Comparison of ENCODE assay signal across 12 cellular contexts in genomic region chr9:137052998-137053943, GRCh38. TPM values are rescaled to one million over a fixed set of nuclear protein-coding genes. Genes with fewer than 3 reads are reported as not detected.
DNase-seq lines count a peak whose midpoint lies in the region; TF ChIP-seq lines count a peak whose summit lies in the region.
"Had no signal": no experiment of that assay in that cellular context is flagged by ENCODE, and none has a peak within 500 bp of the region (broad histone marks: within the 10 kb centered on the region; RNA-seq: fewer than 3 reads in every experiment).

No MANE protein-coding gene starts in this region.

- no peak overlapping the region for H3K18ac ChIP-seq in mesenchymal stem cell (ENCODE audit: low read depth in 1 of 2, low read length in 2 of 2)

- H3K27ac ChIP-seq in 22Rv1 = peak overlapping the region; percentile 83
- H3K27ac ChIP-seq in HUES48 (ENCODE audit: low read depth, low read length) = no peak overlapping the region
- no peak overlapping the region for H3K27ac ChIP-seq in duodenal mucosa (ENCODE audit: low read depth, low read length)
- H3K27ac ChIP-seq in mesenchymal stem cell (ENCODE audit: low read length, poor library complexity, severe bottlenecking) = no peak overlapping the region

- no peaks in the 10 kb centered on the region for H3K79me1 ChIP-seq in mesenchymal stem cell (replicated peaks; ENCODE audit: low read length, poor library complexity, severe bottlenecking)

- H3K23ac ChIP-seq in mesenchymal stem cell (ENCODE audit: low read length in 2 of 2) = no peak overlapping the region

- H3K4me1 ChIP-seq in HUES48 (ENCODE audit: control insufficient read depth, insufficient read depth, low read length) (peaks cover 3% of the 10 kb centered on the region), duodenal mucosa (ENCODE audit: control insufficient read depth in 1 of 2, insufficient read depth in 2 of 2, low read length in 2 of 2) (peaks cover 18 to 30% of the 10 kb centered on the region in 2 donors), mesenchymal stem cell (ENCODE audit: control insufficient read depth, insufficient read depth, low read depth, low read length) (peaks cover 21% of the 10 kb centered on the region)

- no peak overlapping the region for H2BK12ac ChIP-seq in mesenchymal stem cell (ENCODE audit: low read length in 2 of 2)

- H3K36me3 ChIP-seq in HUES48 (ENCODE audit: control insufficient read depth, insufficient read depth, low read length) (no peaks in the 10 kb centered on the region), duodenal mucosa (ENCODE audit: control insufficient read depth in 1 of 2, insufficient read depth in 2 of 2, low read length in 2 of 2) (no peaks in the 10 kb centered on the region), mesenchymal stem cell (ENCODE audit: control insufficient read depth in 1 of 2, insufficient read depth in 2 of 2, low read depth in 1 of 2, low read length in 2 of 2) (no peaks in the 10 kb centered on the region)
- H3K36me3 ChIP-seq: HAP-1 had no signal

- 10% methylated on average over 55 of the region's 71 CpGs for WGBS in mesenchymal stem cell

- H2AFZ ChIP-seq in mesenchymal stem cell (ENCODE audit: low read depth, low read length) = no peak overlapping the region

- no peak overlapping the region for H3K14ac ChIP-seq in mesenchymal stem cell (ENCODE audit: low read length in 2 of 2)

- H2BK15ac ChIP-seq in mesenchymal stem cell (ENCODE audit: low read depth, poor library complexity, severe bottlenecking) = no peak overlapping the region

- no peak overlapping the region for H2BK5ac ChIP-seq in mesenchymal stem cell (ENCODE audit: low read depth, low read length, poor library complexity, severe bottlenecking)

- peak overlapping the region; percentile 55 for H3K4me3 ChIP-seq in HUES48 (ENCODE audit: low read depth, low read length)
- peak overlapping the region; percentile 34 to 43 for H3K4me3 ChIP-seq in duodenal mucosa (ENCODE audit: low read depth in 1 of 2, low read length in 2 of 2)
- H3K4me3 ChIP-seq in mesenchymal stem cell (ENCODE audit: insufficient read depth in 1 of 2, low read depth in 1 of 2, low read length in 2 of 2) = no peak overlapping the region

- no peak for TF ChIP-seq CTCF in 22Rv1 (IDR thresholded peaks at IDR 0.05)

- H3K9ac ChIP-seq in HUES48 (ENCODE audit: low read depth, low read length) = no peak overlapping the region
- H3K9ac ChIP-seq in duodenal mucosa (ENCODE audit: low read depth in 1 of 2, low read length in 2 of 2) = peak overlapping the region in 1 of 2 donors; percentile 18
- no peak overlapping the region for H3K9ac ChIP-seq in mesenchymal stem cell (ENCODE audit: low read length)

- DNase-seq in mesenchymal stem cell (no peak), NCI-H774 (lab: John Stamatoyannopoulos, UW) (no peak), C1 segment of cervical spinal cord (lab: John Stamatoyannopoulos, UW) (no peak), GDM1 (lab: John Stamatoyannopoulos, UW) (no peak), GOT3 (lab: John Stamatoyannopoulos, UW) (no peak)
- DNase-seq: immature natural killer cell, NCI-H187 treated with DMSO at 0.1 percent for 48 hours had no signal

- H3K27me3 ChIP-seq in HUES48 (ENCODE audit: control insufficient read depth, insufficient read depth, low read length) (peaks cover 68% of the 10 kb centered on the region), duodenal mucosa (ENCODE audit: control insufficient read depth in 1 of 2, insufficient read depth in 2 of 2, low read length in 2 of 2) (peaks cover 16 to 17% of the 10 kb centered on the region in 2 donors), mesenchymal stem cell (ENCODE audit: control insufficient read depth in 1 of 2, insufficient read depth in 1 of 2, low read length in 2 of 2) (peaks cover 71 to 79% of the 10 kb centered on the region in 2 experiments)

- peak overlapping the region; percentile 57 for H3K4me2 ChIP-seq in mesenchymal stem cell (ENCODE audit: low read length, poor library complexity, severe bottlenecking)

- no peak overlapping the region for H2BK120ac ChIP-seq in mesenchymal stem cell (ENCODE audit: low read depth, low read length)

- H4K8ac ChIP-seq in mesenchymal stem cell (ENCODE audit: low read length) = no peak overlapping the region

- H2AK5ac ChIP-seq in mesenchymal stem cell (ENCODE audit: low read length, severe bottlenecking) = no peak overlapping the region

- H3K9me3 ChIP-seq in HUES48 (ENCODE audit: control insufficient read depth, insufficient read depth, low read length) (no peaks in the 10 kb centered on the region), duodenal mucosa (ENCODE audit: control insufficient read depth in 1 of 2, low read length in 2 of 2) (no peaks in the 10 kb centered on the region), mesenchymal stem cell (ENCODE audit: control insufficient read depth, low read length) (no peaks in the 10 kb centered on the region)
- H3K9me3 ChIP-seq: HAP-1 had no signal

- H4K91ac ChIP-seq in mesenchymal stem cell (ENCODE audit: low read length) = no peak overlapping the region

- H3K4ac ChIP-seq in mesenchymal stem cell (ENCODE audit: low read depth in 1 of 2, low read length in 2 of 2) = no peak overlapping the region

RNA-seq across cellular contexts. Expression of gene ENTPD2, which starts 0.6 kb away (rescaled TPM):
- polyA plus RNA-seq in mesenchymal stem cell (2013, experiment 1 of 2) = not detected
- polyA plus RNA-seq in mesenchymal stem cell (2013, experiment 2 of 2) = not detected
- polyA plus RNA-seq: CD8-positive, alpha-beta memory T cell; immature natural killer cell had no signal

RNA-seq across cellular contexts. Expression of gene NPDC1, which starts 7.3 kb away (rescaled TPM):
- polyA plus RNA-seq in mesenchymal stem cell (2013, experiment 1 of 2) = 27.3 TPM
- 25.4 TPM for polyA plus RNA-seq in mesenchymal stem cell (2013, experiment 2 of 2)

RNA-seq across cellular contexts. Expression of gene SAPCD2, which starts 17.1 kb away (rescaled TPM):
- polyA plus RNA-seq in mesenchymal stem cell (2013, experiment 1 of 2) = 1.3 TPM
- 1.2 TPM for polyA plus RNA-seq in mesenchymal stem cell (2013, experiment 2 of 2)

RNA-seq across cellular contexts. Expression of gene FUT7, which starts 21.4 kb away (rescaled TPM):
- polyA plus RNA-seq in mesenchymal stem cell (2013, experiment 1 of 2) = not detected
- polyA plus RNA-seq in mesenchymal stem cell (2013, experiment 2 of 2) = not detected

RNA-seq across cellular contexts. Expression of gene UAP1L1, which starts 24.0 kb away (rescaled TPM):
- polyA plus RNA-seq in mesenchymal stem cell (2013, experiment 1 of 2) = 27.8 TPM
- polyA plus RNA-seq in mesenchymal stem cell (2013, experiment 2 of 2) = 27.0 TPM

Comparison
In these comparisons a context has a peak if more than half of its experiments do, and no peak if none do; other contexts are left out.
1. H3K4me3 ChIP-seq: peak in HUES48 (single experiment) and duodenal mucosa (2 of 2); none in mesenchymal stem cell (0 of 2).